15 cellular contexts compared by ENCODE assay signal in genomic region chr3:72448375-72448823, GRCh38. TPM values are rescaled to one million over a fixed set of nuclear protein-coding genes. Genes with fewer than 3 reads are reported as not detected.
DNase-seq lines count a peak whose midpoint lies in the region; ATAC-seq and TF ChIP-seq lines count a peak whose summit lies in the region.
"Had no signal": no experiment of that assay in that cellular context is flagged by ENCODE, and none has a peak within 500 bp of the region (broad histone marks: within the 10 kb centered on the region; RNA-seq: fewer than 3 reads in every experiment).

No MANE protein-coding gene starts in this region.

- H3K23ac ChIP-seq in mesendoderm (ENCODE audit: low read length): no peak overlapping the region

- H3K27ac ChIP-seq in mesendoderm (ENCODE audit: low read depth, low read length): no peak overlapping the region
- H3K27ac ChIP-seq: left lung had no signal

- no peak for DNase-seq in activated naive CD4-positive, alpha-beta T cell treated with anti-CD3 and anti-CD28 coated beads, Interleukin-2, amount 50 U/mL, for 72 hours (ENCODE audit: low spot score in 2 of 2)
- DNase-seq in activated B cell treated with CpG ODN at 0.5 μM for 24 hours: no peak
- DNase-seq in mesendoderm: no peak
- no peak for DNase-seq in type B pancreatic cell (ENCODE audit: extremely low spot score, unreplicated experiment)
- DNase-seq in NCI-H2171 treated with DMSO at 0.1 percent for 48 hours (lab: John Stamatoyannopoulos, UW): no peak
- no peak for DNase-seq in globus pallidus (ENCODE audit: low spot score)
- DNase-seq: activated CD4-positive, alpha-beta T cell treated with anti-CD3 and anti-CD28 coated beads for 4 hours; activated T-cell treated with anti-CD3 and anti-CD28 coated beads, Interleukin-2, amount 50 U/mL, for 4 hours; left lung; NCI-H1436 treated with DMSO at 0.1 percent for 48 hours; SHP77 treated with DMSO at 0.1 percent for 48 hours; stimulated activated naive CD8-positive, alpha-beta T cell treated with anti-CD3 and anti-CD28 coated beads, Interleukin-15, amount 100 ng/mL, for 72 hours; T-helper 2 cell had no signal

- no peak overlapping the region for H4K5ac ChIP-seq in mesendoderm (ENCODE audit: low read length)

- H2BK15ac ChIP-seq in mesendoderm (replicated peaks; ENCODE audit: low read depth): no peak overlapping the region

- no peak overlapping the region for H3K18ac ChIP-seq in mesendoderm (ENCODE audit: low read length)

- no peak overlapping the region for H3K4me2 ChIP-seq in mesendoderm (ENCODE audit: low read length)

- no peak overlapping the region for H4K8ac ChIP-seq in mesendoderm (ENCODE audit: low read depth, low read length)

- H2BK5ac ChIP-seq in mesendoderm (ENCODE audit: low read length): peak overlapping the region; percentile 6

- peak overlapping the region; percentile 66 for H3K4me3 Mint-ChIP-seq in activated naive CD4-positive, alpha-beta T cell treated with anti-CD3 and anti-CD28 coated beads, Interleukin-2, amount 50 U/mL, for 24 hours
- H3K4me3 Mint-ChIP-seq in activated B cell treated with CpG ODN at 0.5 μM for 24 hours (peak overlapping the region; percentile 78), type B pancreatic cell (peak overlapping the region; percentile 88)

- POLR2A ChIA-PET in activated B cell treated with CpG ODN at 0.5 μM for 24 hours (lab: Charles Lee): interaction anchor here (1.6 to 1.9 kb wide), 3 partner anchors 48 to 346 kb away, joined by 4 to 12 read pairs (median 6); no protein-coding TSS in a partner anchor

- no peak for ATAC-seq in activated naive CD4-positive, alpha-beta T cell treated with anti-CD3 and anti-CD28 coated beads, Interleukin-2, amount 50 U/mL, for 72 hours
- ATAC-seq in activated B cell treated with CpG ODN at 0.5 μM for 24 hours (ENCODE audit: low read depth) (no peak), GM21619 (IDR thresholded peaks at IDR 0.05; ENCODE audit: unreplicated experiment) (no peak)
- ATAC-seq: activated T-cell treated with anti-CD3 and anti-CD28 coated beads, Interleukin-2, amount 50 U/mL, for 4 hours; left lung; stimulated activated naive CD8-positive, alpha-beta T cell treated with anti-CD3 and anti-CD28 coated beads, Interleukin-15, amount 100 ng/mL, for 72 hours had no signal

- peaks cover 2% of the 10 kb centered on the region for H3K79me1 ChIP-seq in mesendoderm (ENCODE audit: low read length)

- H2AK5ac ChIP-seq in mesendoderm (ENCODE audit: low read length): no peak overlapping the region

- no peaks in the 10 kb centered on the region for H3K27me3 ChIP-seq in mesendoderm (ENCODE audit: insufficient read depth, low read length, poor library complexity)
- H3K27me3 ChIP-seq: left lung had no signal

- peak overlapping the region; percentile 57 for H3K56ac ChIP-seq in mesendoderm (ENCODE audit: low read length)

- H3K4ac ChIP-seq in mesendoderm (ENCODE audit: low read depth, low read length): no peak overlapping the region

- intact Hi-C loops in activated B cell treated with CpG ODN at 0.5 μM for 24 hours (cut with micrococcal nuclease): loop anchor here (5.0 to 10.0 kb wide), 5 partner anchors 136 to 724 kb away; partner anchors contain the start of gene EIF4E3

- H3K4me1 Mint-ChIP-seq in activated naive CD4-positive, alpha-beta T cell treated with anti-CD3 and anti-CD28 coated beads, Interleukin-2, amount 50 U/mL, for 24 hours: peaks cover 30% of the 10 kb centered on the region
- peaks cover 36% of the 10 kb centered on the region for H3K4me1 Mint-ChIP-seq in activated B cell treated with CpG ODN at 0.5 μM for 24 hours
- peaks cover 21% of the 10 kb centered on the region for H3K4me1 Mint-ChIP-seq in type B pancreatic cell (ENCODE audit: unreplicated experiment)

- no peak overlapping the region for H3K27ac Mint-ChIP-seq in activated naive CD4-positive, alpha-beta T cell treated with anti-CD3 and anti-CD28 coated beads, Interleukin-2, amount 50 U/mL, for 24 hours
- H3K27ac Mint-ChIP-seq in activated naive CD4-positive, alpha-beta T cell treated with anti-CD3 and anti-CD28 coated beads, Interleukin-2, amount 50 U/mL, for 72 hours: peak overlapping the region in 1 of 2 donors; percentile 13
- H3K27ac Mint-ChIP-seq in activated B cell treated with CpG ODN at 0.5 μM for 24 hours (no peak overlapping the region), type B pancreatic cell (peak overlapping the region; percentile 93)

- no peak overlapping the region for H3K9ac ChIP-seq in mesendoderm (ENCODE audit: low read length)

- H3K9me3 Mint-ChIP-seq in activated naive CD4-positive, alpha-beta T cell treated with anti-CD3 and anti-CD28 coated beads, Interleukin-2, amount 50 U/mL, for 24 hours: peaks cover 6% of the 10 kb centered on the region
- H3K9me3 Mint-ChIP-seq in activated naive CD4-positive, alpha-beta T cell treated with anti-CD3 and anti-CD28 coated beads, Interleukin-2, amount 50 U/mL, for 72 hours: peaks cover 5 to 19% of the 10 kb centered on the region in 2 donors
- H3K9me3 Mint-ChIP-seq in activated B cell treated with CpG ODN at 0.5 μM for 24 hours: no peaks in the 10 kb centered on the region
- H3K9me3 Mint-ChIP-seq in type B pancreatic cell: no peaks in the 10 kb centered on the region
- H3K9me3 Mint-ChIP-seq: stimulated activated naive CD8-positive, alpha-beta T cell treated with anti-CD3 and anti-CD28 coated beads, Interleukin-15, amount 100 ng/mL, for 72 hours had no signal

- peaks cover 30% of the 10 kb centered on the region for H3K79me2 ChIP-seq in mesendoderm (ENCODE audit: control insufficient read depth, insufficient read depth, low read length)

- no peaks in the 10 kb centered on the region for H3K27me3 Mint-ChIP-seq in activated naive CD4-positive, alpha-beta T cell treated with anti-CD3 and anti-CD28 coated beads, Interleukin-2, amount 50 U/mL, for 24 hours
- H3K27me3 Mint-ChIP-seq in activated B cell treated with CpG ODN at 0.5 μM for 24 hours (peaks cover 28% of the 10 kb centered on the region), type B pancreatic cell (peaks cover 13% of the 10 kb centered on the region)

- H3K4me3 ChIP-seq in mesendoderm (ENCODE audit: low read length): no peak overlapping the region
- H3K4me3 ChIP-seq: left lung had no signal

- TF ChIP-seq CTCF in activated B cell treated with CpG ODN at 0.5 μM for 24 hours (IDR thresholded peaks at IDR 0.05) (no peak), type B pancreatic cell (conservative IDR thresholded peaks at IDR 0.05) (no peak)

- WGBS in mesendoderm (ENCODE audit: extremely low coverage, insufficient coverage, low lambda C conversion rate): no CpG with 5 or more reads among the region's 8 CpGs

- no peak overlapping the region for H2BK120ac ChIP-seq in mesendoderm (ENCODE audit: low read depth, low read length)

- peaks cover 21% of the 10 kb centered on the region for H3K36me3 Mint-ChIP-seq in activated naive CD4-positive, alpha-beta T cell treated with anti-CD3 and anti-CD28 coated beads, Interleukin-2, amount 50 U/mL, for 24 hours
- peaks cover 27 to 56% of the 10 kb centered on the region in 2 donors for H3K36me3 Mint-ChIP-seq in activated naive CD4-positive, alpha-beta T cell treated with anti-CD3 and anti-CD28 coated beads, Interleukin-2, amount 50 U/mL, for 72 hours
- peaks cover 13% of the 10 kb centered on the region for H3K36me3 Mint-ChIP-seq in activated B cell treated with CpG ODN at 0.5 μM for 24 hours (ENCODE audit: low read depth)
- peaks cover 20% of the 10 kb centered on the region for H3K36me3 Mint-ChIP-seq in type B pancreatic cell

- peaks cover 15% of the 10 kb centered on the region for H3K4me1 ChIP-seq in mesendoderm (ENCODE audit: control insufficient read depth, low read depth, low read length)

- no peaks in the 10 kb centered on the region for H3K36me3 ChIP-seq in mesendoderm (ENCODE audit: control insufficient read depth, insufficient read depth, low read length)
- H3K36me3 ChIP-seq: left lung had no signal

- CTCF ChIA-PET in activated B cell treated with CpG ODN at 0.5 μM for 24 hours (lab: Charles Lee): no interaction called here

RNA-seq across cellular contexts. Expression of gene RYBP, which starts 2.0 kb away (rescaled TPM):
- 10 to 100 TPM; 15.9 to 36.6 TPM for total RNA-seq in activated naive CD4-positive, alpha-beta T cell treated with anti-CD3 and anti-CD28 coated beads, Interleukin-2, amount 50 U/mL, for 72 hours
- total RNA-seq in activated B cell treated with CpG ODN at 0.5 μM for 24 hours (10.7 and 11.6 TPM in 2 replicates), type B pancreatic cell (ENCODE audit: low replicate concordance) (25.8 and 30.3 TPM in 2 replicates)
- 29.3 TPM for polyA plus RNA-seq in mesendoderm (2013, experiment 1 of 2)
- polyA plus RNA-seq in mesendoderm (2013, experiment 2 of 2): 29.8 TPM
